Comparison of ENCODE assay signal across 1 cellular context in genomic region chr2:237733677-237734300, GRCh38.
TF ChIP-seq lines count a peak whose summit lies in the region.

No MANE protein-coding gene starts in this region.

TF ChIP-seq in HepG2, 621 proteins besides CTCF, POLR2A, EP300 and RAD21 (continued from another document and continues in another):
- TF ChIP-seq PRDM15 (CRISPR knock-in tag; IDR thresholded peaks at IDR 0.05) = no peak
- TF ChIP-seq CREB1 (IDR thresholded peaks at IDR 0.05) = no peak
- TF ChIP-seq CREB1 (CRISPR knock-in tag; IDR thresholded peaks at IDR 0.05) = no peak
- TF ChIP-seq, protein P1, sequence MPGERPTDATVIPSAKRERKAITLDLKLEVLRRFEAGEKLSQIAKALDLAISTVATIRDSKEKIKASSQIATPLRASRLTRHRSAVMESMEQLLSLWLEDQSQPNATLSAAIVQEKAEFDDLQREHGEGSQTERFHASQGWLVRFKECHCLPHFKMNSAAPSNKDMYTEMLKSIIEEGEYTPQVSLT (CRISPR knock-in tag; IDR thresholded peaks at IDR 0.05; ENCODE audit: borderline replicate concordance, low read depth) = no peak
- TF ChIP-seq, protein P2, sequence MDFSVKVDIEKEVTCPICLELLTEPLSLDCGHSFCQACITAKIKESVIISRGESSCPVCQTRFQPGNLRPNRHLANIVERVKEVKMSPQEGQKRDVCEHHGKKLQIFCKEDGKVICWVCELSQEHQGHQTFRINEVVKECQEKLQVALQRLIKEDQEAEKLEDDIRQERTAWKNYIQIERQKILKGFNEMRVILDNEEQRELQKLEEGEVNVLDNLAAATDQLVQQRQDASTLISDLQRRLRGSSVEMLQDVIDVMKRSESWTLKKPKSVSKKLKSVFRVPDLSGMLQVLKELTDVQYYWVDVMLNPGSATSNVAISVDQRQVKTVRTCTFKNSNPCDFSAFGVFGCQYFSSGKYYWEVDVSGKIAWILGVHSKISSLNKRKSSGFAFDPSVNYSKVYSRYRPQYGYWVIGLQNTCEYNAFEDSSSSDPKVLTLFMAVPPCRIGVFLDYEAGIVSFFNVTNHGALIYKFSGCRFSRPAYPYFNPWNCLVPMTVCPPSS (IDR thresholded peaks at IDR 0.05) = no peak
- peak; percentile 77; the same call in 1 of the 2 replicates for TF ChIP-seq ZMYM2 (CRISPR knock-in tag; IDR thresholded peaks at IDR 0.05)
- peak; percentile 77; the same call in 1 of the 2 replicates for TF ChIP-seq ZSCAN9 (CRISPR knock-in tag; IDR thresholded peaks at IDR 0.05; ENCODE audit: borderline replicate concordance)
- TF ChIP-seq ATF3 (CRISPR knock-in tag; IDR thresholded peaks at IDR 0.05) = no peak
- no peak for TF ChIP-seq ZNF776 (CRISPR knock-in tag; IDR thresholded peaks at IDR 0.05)
- peak; percentile 99 for TF ChIP-seq NPAS2 (CRISPR knock-in tag; IDR thresholded peaks at IDR 0.05; ENCODE audit: borderline replicate concordance)
- no peak for TF ChIP-seq ZFP37 (CRISPR knock-in tag; IDR thresholded peaks at IDR 0.05; ENCODE audit: borderline replicate concordance)
- no peak for TF ChIP-seq RORA (CRISPR knock-in tag; IDR thresholded peaks at IDR 0.05)
- TF ChIP-seq SCMH1 (CRISPR knock-in tag; IDR thresholded peaks at IDR 0.05; ENCODE audit: borderline replicate concordance) = no peak
- no peak for TF ChIP-seq KAT7 (CRISPR knock-in tag; IDR thresholded peaks at IDR 0.05; ENCODE audit: borderline replicate concordance)
- no peak for TF ChIP-seq ZC3H13 (CRISPR knock-in tag; IDR thresholded peaks at IDR 0.05)
- TF ChIP-seq ZNF619 (CRISPR knock-in tag; IDR thresholded peaks at IDR 0.05) = no peak
- peak; percentile 51; the same call in 1 of the 2 replicates for TF ChIP-seq HNF1A (IDR thresholded peaks at IDR 0.05; ENCODE audit: low read depth)
- TF ChIP-seq HNF1A (CRISPR knock-in tag; IDR thresholded peaks at IDR 0.05; ENCODE audit: borderline replicate concordance) = peak; percentile 40; the same call in 1 of the 2 replicates
- peak; percentile 71 for TF ChIP-seq ESRRA (CRISPR knock-in tag; IDR thresholded peaks at IDR 0.05; ENCODE audit: low read depth)
- no peak for TF ChIP-seq ZNF720 (CRISPR knock-in tag; IDR thresholded peaks at IDR 0.05)
- TF ChIP-seq FOXK1 (CRISPR knock-in tag; IDR thresholded peaks at IDR 0.05; ENCODE audit: borderline replicate concordance, low read depth) = peak; percentile 71; the same call in 1 of the 2 replicates
- no peak for TF ChIP-seq ZNF180 (CRISPR knock-in tag; IDR thresholded peaks at IDR 0.05; ENCODE audit: borderline replicate concordance, low read depth)
- no peak for TF ChIP-seq XBP1 (CRISPR knock-in tag; IDR thresholded peaks at IDR 0.05)
- TF ChIP-seq SRSF9 (IDR thresholded peaks at IDR 0.05; ENCODE audit: borderline replicate concordance, insufficient read depth, low read depth, low read length, poor library complexity, severe bottlenecking) = no peak
- peak; percentile 59; the same call in 1 of the 2 replicates for TF ChIP-seq SMAD3 (CRISPR knock-in tag; IDR thresholded peaks at IDR 0.05)
- no peak for TF ChIP-seq ZIK1 (CRISPR knock-in tag; IDR thresholded peaks at IDR 0.05; ENCODE audit: borderline replicate concordance, low read depth)
- peak; percentile 74; the same call in 1 of the 2 replicates for TF ChIP-seq IRF2 (CRISPR knock-in tag; IDR thresholded peaks at IDR 0.05)
- no peak for TF ChIP-seq HNRNPL (IDR thresholded peaks at IDR 0.05; ENCODE audit: low read depth, low read length)
- TF ChIP-seq FOXJ3 (CRISPR knock-in tag; IDR thresholded peaks at IDR 0.05; ENCODE audit: borderline replicate concordance) = peak; percentile 50; the same call in 1 of the 2 replicates
- TF ChIP-seq HMGXB3 (CRISPR knock-in tag; IDR thresholded peaks at IDR 0.05; ENCODE audit: borderline replicate concordance) = 0 out of 2 replicates have a peak, but pooled peaks have one; percentile 25
- TF ChIP-seq KDM3A (CRISPR knock-in tag; IDR thresholded peaks at IDR 0.05; ENCODE audit: low read depth) = 0 out of 2 replicates have a peak, but pooled peaks have one; percentile 54
- TF ChIP-seq ZNF17 (CRISPR knock-in tag; IDR thresholded peaks at IDR 0.05) = no peak
- TF ChIP-seq TMF1 (CRISPR knock-in tag; IDR thresholded peaks at IDR 0.05; ENCODE audit: low read depth) = no peak
- TF ChIP-seq KDM5B (CRISPR knock-in tag; IDR thresholded peaks at IDR 0.05; ENCODE audit: borderline replicate concordance) = peak; percentile 40; the same call in 1 of the 2 replicates
- TF ChIP-seq ZFP91 (CRISPR knock-in tag; IDR thresholded peaks at IDR 0.05; ENCODE audit: borderline replicate concordance) = no peak
- peak; percentile 68; the same call in 1 of the 2 replicates for TF ChIP-seq ZNF546 (CRISPR knock-in tag; conservative IDR thresholded peaks at IDR 0.05)
- peak; percentile 81 for TF ChIP-seq TBX2 (CRISPR knock-in tag; IDR thresholded peaks at IDR 0.05; ENCODE audit: borderline replicate concordance)
- no peak for TF ChIP-seq IRF1 (CRISPR knock-in tag; IDR thresholded peaks at IDR 0.05; ENCODE audit: low read depth)
- TF ChIP-seq ELF1 (CRISPR knock-in tag; IDR thresholded peaks at IDR 0.05) = no peak; the same call in 1 of the 2 replicates
- TF ChIP-seq BHLHE40 (IDR thresholded peaks at IDR 0.05; ENCODE audit: low read length) = peak; percentile 55; the same call in 1 of the 2 replicates
- no peak for TF ChIP-seq ATF5 (CRISPR knock-in tag; IDR thresholded peaks at IDR 0.05; ENCODE audit: low read depth)
- TF ChIP-seq ZNF101 (CRISPR knock-in tag; IDR thresholded peaks at IDR 0.05; ENCODE audit: borderline replicate concordance, low read depth) = no peak
- 0 out of 2 replicates have a peak, but pooled peaks have one; percentile 24 for TF ChIP-seq ATF2 (CRISPR knock-in tag; IDR thresholded peaks at IDR 0.05)
- TF ChIP-seq CEBPG (CRISPR knock-in tag; IDR thresholded peaks at IDR 0.05) = peak; percentile 63; the same call in 1 of the 2 replicates
- peak; percentile 95 for TF ChIP-seq GATAD2A (CRISPR knock-in tag; IDR thresholded peaks at IDR 0.05)
